In genomic region chr19:4063369-4064072, GRCh38 we compare ENCODE assay signal across 8 cellular contexts. TPM values are rescaled to one million over a fixed set of nuclear protein-coding genes. Genes with fewer than 3 reads are reported as not detected.
DNase-seq lines count a peak whose midpoint lies in the region; ATAC-seq and TF ChIP-seq lines count a peak whose summit lies in the region.

No MANE protein-coding gene starts in this region.

- H2AK5ac ChIP-seq in mesenchymal stem cell (ENCODE audit: low read length, severe bottlenecking): no peak overlapping the region

- H3K4me3 ChIP-seq in heart left ventricle: peak overlapping the region; percentile 52 to 100 (median 82)
- peak overlapping the region; percentile 85 for H3K4me3 ChIP-seq in mesenchymal stem cell (ENCODE audit: insufficient read depth in 1 of 2, low read depth in 1 of 2, low read length in 2 of 2)
- H3K4me3 ChIP-seq in aorta (ENCODE audit: low read length in 2 of 2): peak overlapping the region; percentile 59 to 66

- peaks cover 21 to 75% (median 64%) of the 10 kb centered on the region in 12 donors for H3K4me1 ChIP-seq in heart left ventricle
- peaks cover 59% of the 10 kb centered on the region for H3K4me1 ChIP-seq in mesenchymal stem cell (ENCODE audit: control insufficient read depth, insufficient read depth, low read depth, low read length)
- H3K4me1 ChIP-seq in aorta (ENCODE audit: control insufficient read depth in 1 of 2, insufficient read depth in 2 of 2, low read length in 2 of 2): no peaks in the 10 kb centered on the region

- ATAC-seq in heart left ventricle (no peak), left cardiac atrium (no peak), aorta (ENCODE audit: low FRiP score) (no peak), HG03571 (IDR thresholded peaks at IDR 0.05; ENCODE audit: unreplicated experiment) (no peak), GM18873 (IDR thresholded peaks at IDR 0.05; ENCODE audit: low FRiP score, unreplicated experiment) (no peak)

- H4K91ac ChIP-seq in mesenchymal stem cell (ENCODE audit: low read length): no peak overlapping the region

- H3K4ac ChIP-seq in mesenchymal stem cell (ENCODE audit: low read depth in 1 of 2, low read length in 2 of 2): no peak overlapping the region

- no peaks in the 10 kb centered on the region for H3K9me3 ChIP-seq in heart left ventricle
- no peaks in the 10 kb centered on the region for H3K9me3 ChIP-seq in mesenchymal stem cell (ENCODE audit: control insufficient read depth, low read length)
- H3K9me3 ChIP-seq in aorta (ENCODE audit: control insufficient read depth, low read length): no peaks in the 10 kb centered on the region

- H3K27ac ChIP-seq in heart left ventricle: peak overlapping the region; percentile 87 to 99 (median 98)
- peak overlapping the region; percentile 3 for H3K27ac ChIP-seq in mesenchymal stem cell (ENCODE audit: low read length, poor library complexity, severe bottlenecking)
- no peak overlapping the region for H3K27ac ChIP-seq in aorta (ENCODE audit: low read depth in 1 of 2, low read length in 2 of 2)

- no peak overlapping the region for H4K8ac ChIP-seq in mesenchymal stem cell (ENCODE audit: low read length)

- peak overlapping the region in 1 of 2 experiments; percentile 26 for H3K14ac ChIP-seq in mesenchymal stem cell (ENCODE audit: low read length in 2 of 2)

- H3K27me3 ChIP-seq in heart left ventricle: no peaks in the 10 kb centered on the region
- H3K27me3 ChIP-seq in mesenchymal stem cell (ENCODE audit: control insufficient read depth in 1 of 2, insufficient read depth in 1 of 2, low read length in 2 of 2): no peaks in the 10 kb centered on the region
- no peaks in the 10 kb centered on the region for H3K27me3 ChIP-seq in aorta (ENCODE audit: control insufficient read depth in 1 of 2, insufficient read depth in 2 of 2, low read length in 1 of 2)

- 19 to 48% (median 34%) methylated on average over 11 to 24 of the region's 24 CpGs for WGBS in heart left ventricle, 4 donors
- 60% methylated on average over 24 of the region's 24 CpGs for WGBS in mesenchymal stem cell
- 45 to 54% methylated on average over 24 of the region's 24 CpGs for WGBS in aorta, 2 donors

- peak overlapping the region; percentile 90 to 94 (median 91) for H3K27ac Mint-ChIP-seq in brain

- H3K79me1 ChIP-seq in mesenchymal stem cell (replicated peaks; ENCODE audit: low read length, poor library complexity, severe bottlenecking): no peaks in the 10 kb centered on the region

- TF ChIP-seq CTCF in heart left ventricle (IDR thresholded peaks at IDR 0.05) (peak in 1 of 12 donors; percentile 23), brain (conservative IDR thresholded peaks at IDR 0.05) (no peak)

- DNase-seq in heart left ventricle (no peak), left cardiac atrium (no peak), mesenchymal stem cell (no peak), aorta (no peak), NCI-H2171 treated with DMSO at 0.1 percent for 48 hours (lab: John Stamatoyannopoulos, UW) (no peak)

- H3K4me3 Mint-ChIP-seq in brain: peak overlapping the region; percentile 83 to 92 (median 85)

- H3K4me1 Mint-ChIP-seq in brain: peaks cover 14% of the 10 kb centered on the region

- H2AFZ ChIP-seq in mesenchymal stem cell (ENCODE audit: low read depth, low read length): no peak overlapping the region

- H3K27me3 Mint-ChIP-seq in brain: peaks cover 3% of the 10 kb centered on the region

- H3K36me3 Mint-ChIP-seq in brain: no peaks in the 10 kb centered on the region

- H3K18ac ChIP-seq in mesenchymal stem cell (ENCODE audit: low read depth in 1 of 2, low read length in 2 of 2): no peak overlapping the region

- no peaks in the 10 kb centered on the region for H3K9me3 Mint-ChIP-seq in brain

- peak overlapping the region; percentile 92 for H3K9ac ChIP-seq in mesenchymal stem cell (ENCODE audit: low read length)

- no peak overlapping the region for H2BK5ac ChIP-seq in mesenchymal stem cell (ENCODE audit: low read depth, low read length, poor library complexity, severe bottlenecking)

- TF ChIP-seq POLR2A in heart left ventricle (IDR thresholded peaks at IDR 0.05): no peak

- H3K23ac ChIP-seq in mesenchymal stem cell (ENCODE audit: low read length in 2 of 2): peak overlapping the region in 1 of 2 experiments; percentile 81

- H3K36me3 ChIP-seq in heart left ventricle: peaks cover 0 to 9% (median 0%) of the 10 kb centered on the region in 9 donors
- peaks cover 19 to 50% of the 10 kb centered on the region in 2 experiments for H3K36me3 ChIP-seq in mesenchymal stem cell (ENCODE audit: control insufficient read depth in 1 of 2, insufficient read depth in 2 of 2, low read depth in 1 of 2, low read length in 2 of 2)
- H3K36me3 ChIP-seq in aorta (ENCODE audit: control insufficient read depth in 1 of 2, insufficient read depth in 2 of 2, low read length in 1 of 2): no peaks in the 10 kb centered on the region

- no peak overlapping the region for H2BK12ac ChIP-seq in mesenchymal stem cell (ENCODE audit: low read length in 2 of 2)

- intact Hi-C loops in heart left ventricle (cut with DNase I) (loop anchor here in 4 of 10 donors (5.0 kb wide), 2 partner anchors 46 to 56 kb away; partner anchors contain the start of gene PIAS4 (in 3 of the 4)), left cardiac atrium (cut with DNase I) (no loop called here), aorta (cut with DNase I) (no loop called here)

- peak overlapping the region; percentile 81 for H3K4me2 ChIP-seq in mesenchymal stem cell (ENCODE audit: low read length, poor library complexity, severe bottlenecking)

- no peak overlapping the region for H2BK15ac ChIP-seq in mesenchymal stem cell (ENCODE audit: low read depth, poor library complexity, severe bottlenecking)

- no peak overlapping the region for H2BK120ac ChIP-seq in mesenchymal stem cell (ENCODE audit: low read depth, low read length)

RNA-seq across cellular contexts. Expression of gene ZBTB7A, which starts 3.2 kb away (rescaled TPM):
- 10 to 100 TPM; 22.8 to 65.0 (median 29.3) TPM for total RNA-seq in heart left ventricle
- polyA plus RNA-seq in heart left ventricle: 10 to 100 TPM; 14.6 to 14.7 TPM
- 10 to 100 TPM; 28.5 to 32.5 TPM for total RNA-seq in left cardiac atrium
- polyA plus RNA-seq in brain (ENCODE audit: insufficient read depth, low read depth, low replicate concordance): 17.0 TPM
- 27.7 TPM for polyA plus RNA-seq in mesenchymal stem cell (2013, experiment 1 of 2)
- polyA plus RNA-seq in mesenchymal stem cell (2013, experiment 2 of 2): 26.9 TPM
- 10 to 100 TPM; 50.4 to 53.9 TPM for total RNA-seq in aorta
- polyA plus RNA-seq in aorta: 10 to 100 TPM in 1 of 2 donors, 1 to 10 TPM in 1; 7.8 to 14.5 TPM

RNA-seq across cellular contexts. Expression of gene PIAS4, which starts 56.0 kb away (rescaled TPM):
- total RNA-seq in heart left ventricle (10 to 100 TPM; 12.5 to 19.1 (median 15.3) TPM), left cardiac atrium (10 to 100 TPM; 13.8 to 14.0 TPM), aorta (10 to 100 TPM; 14.9 to 20.3 TPM)
- polyA plus RNA-seq in heart left ventricle (10 to 100 TPM; 12.3 to 15.4 TPM), brain (ENCODE audit: insufficient read depth, low read depth, low replicate concordance) (41.9 TPM), aorta (10 to 100 TPM in 1 of 2 donors, 1 to 10 TPM in 1; 6.5 to 16.8 TPM)
- 49.3 TPM for polyA plus RNA-seq in mesenchymal stem cell (2013, experiment 1 of 2)
- 49.4 TPM for polyA plus RNA-seq in mesenchymal stem cell (2013, experiment 2 of 2)

Comparison
In these comparisons a context has a peak if more than half of its experiments do, and no peak if none do; other contexts are left out.
1. H3K27ac ChIP-seq: peak in heart left ventricle (12 of 12) and mesenchymal stem cell (single experiment); none in aorta (0 of 2).
2. Peak in every context shown above with its lines, with median percentiles within 50 percentile points of each other: H3K4me3 ChIP-seq.